13 cellular contexts compared by ENCODE assay signal in genomic region chr19:18155095-18156087, GRCh38. TPM values are rescaled to one million over a fixed set of nuclear protein-coding genes. Genes with fewer than 3 reads are reported as not detected.
DNase-seq lines count a peak whose midpoint lies in the region; ATAC-seq and TF ChIP-seq lines count a peak whose summit lies in the region.
"Had no signal": no experiment of that assay in that cellular context is flagged by ENCODE, and none has a peak within 500 bp of the region (broad histone marks: within the 10 kb centered on the region; RNA-seq: fewer than 3 reads in every experiment).

No MANE protein-coding gene starts in this region.

- H3K4me3 Mint-ChIP-seq in WTC11, result no peak overlapping the region

- H3K4me3 ChIP-seq in DND-41 (ENCODE audit: low read depth in 1 of 2, low read length in 2 of 2), result no peak overlapping the region
- no peak overlapping the region for H3K4me3 ChIP-seq in gastroesophageal sphincter
- H3K4me3 ChIP-seq in sigmoid colon, result no peak overlapping the region

- H3K4me1 Mint-ChIP-seq in WTC11, result peaks cover 28% of the 10 kb centered on the region

- no peak for TF ChIP-seq CTCF in DND-41 (IDR thresholded peaks at IDR 0.05; ENCODE audit: borderline replicate concordance, extremely low read depth, low read length, poor library complexity, severe bottlenecking)
- TF ChIP-seq CTCF in WTC11 (IDR thresholded peaks at IDR 0.05), result no peak
- TF ChIP-seq CTCF in gastroesophageal sphincter (IDR thresholded peaks at IDR 0.05), result no peak
- no peak for TF ChIP-seq CTCF in sigmoid colon (IDR thresholded peaks at IDR 0.05)

- H2AFZ ChIP-seq in DND-41 (ENCODE audit: low read depth, low read length), result no peak overlapping the region

- H3K79me2 ChIP-seq in DND-41 (ENCODE audit: insufficient read depth, low read length), result peaks cover 22% of the 10 kb centered on the region

- TF ChIP-seq EP300 in gastroesophageal sphincter (IDR thresholded peaks at IDR 0.05) (no peak), sigmoid colon (IDR thresholded peaks at IDR 0.05) (no peak)

- WGBS in gastroesophageal sphincter (ENCODE audit: low coverage in 1 of 2), 2 donors, result 100% methylated on average over 1 of the region's 43 CpGs; no CpG with 5 or more reads in 1 of the 2 donors
- WGBS in sigmoid colon, 2 donors, result 47 to 90% methylated on average over 43 of the region's 43 CpGs

- H3K9me3 Mint-ChIP-seq in WTC11, result no peaks in the 10 kb centered on the region

- ATAC-seq in DND-41 (ENCODE audit: insufficient read depth, low read depth), result no peak
- no peak for ATAC-seq in WTC11
- no peak for ATAC-seq in gastroesophageal sphincter
- ATAC-seq in GM18909 (IDR thresholded peaks at IDR 0.05; ENCODE audit: poor library complexity, unreplicated experiment), result no peak
- ATAC-seq in HG03196 (IDR thresholded peaks at IDR 0.05; ENCODE audit: unreplicated experiment), result no peak
- ATAC-seq: esophagus mucosa, PC-3 had no signal

- H3K27ac ChIP-seq in DND-41 (ENCODE audit: low read length), result no peak overlapping the region
- peak overlapping the region in 3 of 4 donors; percentile 29 to 84 (median 82) for H3K27ac ChIP-seq in gastroesophageal sphincter
- peak overlapping the region in 3 of 4 donors; percentile 69 to 97 (median 83) for H3K27ac ChIP-seq in sigmoid colon

- H3K27ac Mint-ChIP-seq in WTC11, result peak overlapping the region; percentile 49; the same call in 1 of the 2 replicates

- H3K9ac ChIP-seq in DND-41 (ENCODE audit: low read depth, low read length), result no peak overlapping the region

- peak overlapping the region; percentile 12; the same call in 1 of the 2 replicates for H3K4me2 ChIP-seq in DND-41 (ENCODE audit: insufficient read depth, low read length)

- H4K20me1 ChIP-seq in DND-41 (ENCODE audit: insufficient read depth, low read length), result peaks cover 32% of the 10 kb centered on the region

- no peaks in the 10 kb centered on the region for H3K27me3 ChIP-seq in DND-41 (ENCODE audit: insufficient read depth, low read length, poor library complexity)
- H3K27me3 ChIP-seq in gastroesophageal sphincter, result no peaks in the 10 kb centered on the region
- H3K27me3 ChIP-seq in sigmoid colon, result no peaks in the 10 kb centered on the region

- CTCF ChIA-PET in WTC11 (lab: Charles Lee), result interaction anchor here (2.0 to 2.8 kb wide), 2 partner anchors 42 to 96 kb away, joined by 8 to 16 read pairs; no protein-coding TSS in a partner anchor

- TF ChIP-seq POLR2A in gastroesophageal sphincter (IDR thresholded peaks at IDR 0.05) (no peak), sigmoid colon (IDR thresholded peaks at IDR 0.05) (no peak)

- intact Hi-C loops in sigmoid colon (cut with DNase I), result no loop called here

- DNase-seq in DND-41 (no peak), WTC11 (ENCODE audit: low spot score) (no peak), sigmoid colon (no peak), AG08395 (ENCODE audit: low spot score) (no peak)
- no peak for DNase-seq in effector CD4-positive, alpha-beta T cell
- DNase-seq: activated CD4-positive, alpha-beta T cell treated with anti-CD3 and anti-CD28 coated beads, Interleukin-2, amount 50 U/mL, for 4 hours; NCI-H1436 treated with DMSO at 0.1 percent for 48 hours; NCI-H446 treated with DMSO at 0.1 percent for 48 hours; PC-3 had no signal

- POLR2A ChIA-PET in WTC11 (lab: Charles Lee), result no interaction called here

- H3K9me3 ChIP-seq in DND-41 (ENCODE audit: insufficient read depth, low read length, severe bottlenecking) (no peaks in the 10 kb centered on the region), gastroesophageal sphincter (no peaks in the 10 kb centered on the region), sigmoid colon (no peaks in the 10 kb centered on the region)

- H3K36me3 Mint-ChIP-seq in WTC11, result peaks cover 5% of the 10 kb centered on the region; the same call in 1 of the 2 replicates

- H3K36me3 ChIP-seq in DND-41 (ENCODE audit: insufficient read depth, low read length) (peaks cover 29% of the 10 kb centered on the region), gastroesophageal sphincter (peaks cover 0 to 8% of the 10 kb centered on the region in 2 donors), sigmoid colon (peaks cover 0 to 8% (median 6%) of the 10 kb centered on the region in 4 donors)

- no peaks in the 10 kb centered on the region for H3K27me3 Mint-ChIP-seq in WTC11 (ENCODE audit: low read depth)

- H3K4me1 ChIP-seq in DND-41 (ENCODE audit: insufficient read depth, low read length), result peaks cover 37% of the 10 kb centered on the region
- H3K4me1 ChIP-seq in gastroesophageal sphincter, result peaks cover 0 to 69% (median 30%) of the 10 kb centered on the region in 3 donors
- H3K4me1 ChIP-seq in sigmoid colon, result peaks cover 0 to 57% (median 50%) of the 10 kb centered on the region in 4 donors

TF ChIP-seq in WTC11, 78 proteins besides CTCF, POLR2A, EP300 and RAD21 (continues in another document):
- TF ChIP-seq ZNF263 (CRISPR knock-in tag; IDR thresholded peaks at IDR 0.05; ENCODE audit: low read depth) (no peak), ZSCAN18 (CRISPR knock-in tag; IDR thresholded peaks at IDR 0.05) (no peak), ZNF532 (CRISPR knock-in tag; IDR thresholded peaks at IDR 0.05; ENCODE audit: borderline replicate concordance) (no peak)

RNA-seq across cellular contexts. Expression of gene PIK3R2, which starts 2.4 kb away (rescaled TPM):
- 51.9 to 56.9 TPM (median 53.8 TPM) in 3 replicates for total RNA-seq in WTC11 (2021)
- total RNA-seq in gastroesophageal sphincter, result 10 to 100 TPM in 3 of 4 donors, 1 to 10 TPM in 1; 5.3 to 30.1 (median 22.7) TPM
- total RNA-seq in sigmoid colon, result 10 to 100 TPM in 2 of 4 donors, 1 to 10 TPM in 2; 7.8 to 18.0 (median 9.5) TPM
- 1 to 10 TPM; 1.8 to 8.7 (median 6.5) TPM for polyA plus RNA-seq in sigmoid colon

RNA-seq across cellular contexts. Expression of gene IFI30, which starts 18.2 kb away (rescaled TPM):
- total RNA-seq in WTC11 (2021) (20.2 to 30.3 TPM (median 26.2 TPM) in 3 replicates), gastroesophageal sphincter (10 to 100 TPM in 3 of 4 donors, 1 to 10 TPM in 1; 4.4 to 79.6 (median 40.8) TPM), sigmoid colon (10 to 100 TPM in 3 of 4 donors, 1 to 10 TPM in 1; 9.1 to 45.7 (median 44.5) TPM)
- 100 to 1,000 TPM in 2 of 3 donors, 10 to 100 TPM in 1; 96.7 to 412 (median 178) TPM for polyA plus RNA-seq in sigmoid colon

RNA-seq across cellular contexts. Expression of gene MPV17L2, which starts 37.6 kb away (rescaled TPM):
- 26.3 to 29.8 TPM (median 28.0 TPM) in 3 replicates for total RNA-seq in WTC11 (2021)
- total RNA-seq in gastroesophageal sphincter, result 10 to 100 TPM; 13.8 to 30.7 (median 22.4) TPM
- total RNA-seq in sigmoid colon, result 10 to 100 TPM; 15.8 to 37.3 (median 26.2) TPM
- 10 to 100 TPM in 2 of 3 donors, 1 to 10 TPM in 1; 9.0 to 26.4 (median 12.0) TPM for polyA plus RNA-seq in sigmoid colon

RNA-seq across cellular contexts. Expression of gene RAB3A, which starts 48.5 kb away (rescaled TPM):
- total RNA-seq in WTC11 (2021) (12.2 to 14.7 TPM (median 14.6 TPM) in 3 replicates), gastroesophageal sphincter (1 to 10 TPM in 3 of 4 donors, under 1 TPM in 1; 0.92 to 3.8 (median 1.6) TPM), sigmoid colon (1 to 10 TPM in 3 of 4 donors, under 1 TPM in 1; 0.66 to 2.9 (median 2.2) TPM)
- polyA plus RNA-seq in sigmoid colon, result 1 to 10 TPM; 2.1 to 4.8 (median 4.2) TPM

RNA-seq across cellular contexts. Expression of gene MAST3, which starts 57.8 kb away (rescaled TPM):
- 10.8 to 11.5 TPM (median 11.2 TPM) in 3 replicates for total RNA-seq in WTC11 (2021)
- 1 to 10 TPM; 3.3 to 8.8 (median 4.8) TPM for total RNA-seq in gastroesophageal sphincter
- 1 to 10 TPM; 2.6 to 6.9 (median 3.3) TPM for total RNA-seq in sigmoid colon
- polyA plus RNA-seq in sigmoid colon, result 10 to 100 TPM in 1 of 3 donors, 1 to 10 TPM in 2; 4.2 to 16.3 (median 5.3) TPM
